ENCODE assay signal across 10 cellular contexts in genomic region chr12:63845726-63846125, GRCh38. TPM values are rescaled to one million over a fixed set of nuclear protein-coding genes. Genes with fewer than 3 reads are reported as not detected.
DNase-seq lines count a peak whose midpoint lies in the region; ATAC-seq and TF ChIP-seq lines count a peak whose summit lies in the region.
"Had no signal": no experiment of that assay in that cellular context is flagged by ENCODE, and none has a peak within 500 bp of the region (broad histone marks: within the 10 kb centered on the region; RNA-seq: fewer than 3 reads in every experiment).

No MANE protein-coding gene starts in this region.

- peak overlapping the region; percentile 17; the same call in 1 of the 2 replicates for H2AFZ ChIP-seq in SK-N-SH (ENCODE audit: low read depth)

- in situ Hi-C loops in transverse colon (cut with MboI; ENCODE audit: low pct_ligation_motif_present in 1 of 4, low pct_unique_long_range_greater_than_20kb in 1 of 4, low sequenced_read_pairs in 3 of 4): loop anchor here in 3 of 4 donors (10.0 to 25.0 kb wide), 5 partner anchors 239 to 567 kb away; partner anchors contain the start of genes C12orf56 (in 2 of the 3) and XPOT (in 1 of the 3)

- TF ChIP-seq CTCF in SK-N-SH (IDR thresholded peaks at IDR 0.05): no peak
- no peak for TF ChIP-seq CTCF in kidney epithelial cell (IDR thresholded peaks at IDR 0.05; ENCODE audit: insufficient read depth, low read length, poor library complexity, severe bottlenecking)
- TF ChIP-seq CTCF in transverse colon (IDR thresholded peaks at IDR 0.05): no peak

- H3K79me2 ChIP-seq in SK-N-SH (ENCODE audit: insufficient read depth): peaks cover 64% of the 10 kb centered on the region

- peak; percentile 12 for TF ChIP-seq POLR2A in transverse colon (IDR thresholded peaks at IDR 0.05)

- WGBS in SK-N-SH (ENCODE audit: low lambda C conversion rate): 40% methylated on average over 2 of the region's 2 CpGs
- WGBS in transverse colon (ENCODE audit: low coverage in 1 of 2), 2 donors: 36% methylated on average over 2 of the region's 2 CpGs; no CpG with 5 or more reads in 1 of the 2 donors

- H3K9ac ChIP-seq in SK-N-SH (peak overlapping the region; percentile 78), adipocyte (ENCODE audit: low read length) (peak overlapping the region; percentile 92)

- no peaks in the 10 kb centered on the region for H3K9me2 ChIP-seq in SK-N-SH

- intact Hi-C loops in transverse colon (cut with DNase I; ENCODE audit: low total_unique reads): loop anchor here (10.0 kb wide), 1 partner anchor 239 kb away; no protein-coding TSS in a partner anchor

- POLR2A ChIA-PET in SK-N-SH (lab: Yijun Ruan, JAX): no interaction called here

- peaks cover 14 to 20% of the 10 kb centered on the region in 2 experiments; a peak in 3 of 4 replicates for H3K4me1 ChIP-seq in SK-N-SH (ENCODE audit: control insufficient read depth in 1 of 2, insufficient read depth in 2 of 2, low read depth in 1 of 2, low read length in 1 of 2)
- peaks cover 38% of the 10 kb centered on the region for H3K4me1 ChIP-seq in adipocyte (ENCODE audit: control insufficient read depth, insufficient read depth, low read length)
- H3K4me1 ChIP-seq in transverse colon: peaks cover 5 to 45% (median 22%) of the 10 kb centered on the region in 4 donors

- H3K36me3 ChIP-seq in SK-N-SH (replicated peaks in 1 of 2; ENCODE audit: control insufficient read depth in 1 of 2, insufficient read depth in 2 of 2, low read length in 1 of 2) (no peaks in the 10 kb centered on the region), adipocyte (ENCODE audit: control insufficient read depth, insufficient read depth, low read length, severe bottlenecking) (no peaks in the 10 kb centered on the region), kidney epithelial cell (ENCODE audit: control insufficient read depth, insufficient read depth, low read length) (no peaks in the 10 kb centered on the region), transverse colon (no peaks in the 10 kb centered on the region)

- H3K4me2 ChIP-seq in SK-N-SH: peak overlapping the region; percentile 87

- TF ChIP-seq RAD21 in SK-N-SH (IDR thresholded peaks at IDR 0.05; ENCODE audit: low read length): no peak; the same call in 1 of the 2 replicates

- ATAC-seq in SK-N-SH treated with all-trans-retinoic acid at 6 μM for 48 hours (no peak), HG03571 (IDR thresholded peaks at IDR 0.05; ENCODE audit: unreplicated experiment) (no peak)
- ATAC-seq: stimulated activated naive B cell treated with anti-CD40 and anti-IgM and Interleukin-4, amounts not matched to agents 10 μg/mL and 1 μg/mL and 100 μg/mL, for 72 hours had no signal

- DNase-seq in SK-N-SH (peak; percentile 18), adipocyte (ENCODE audit: low read depth) (peak; percentile 61), kidney epithelial cell (ENCODE audit: low read depth) (no peak), transverse colon (peak; percentile 30), SK-N-DZ (ENCODE audit: low spot score) (no peak)
- DNase-seq in activated naive CD4-positive, alpha-beta T cell treated with Interleukin-2 at 50 U/mL for 16 hours: no peak
- DNase-seq: DND-41; stimulated activated naive B cell treated with anti-CD40 and anti-IgM and Interleukin-4, amounts not matched to agents 10 μg/mL and 1 μg/mL and 100 μg/mL, for 72 hours had no signal

- CTCF ChIA-PET in SK-N-SH (lab: Yijun Ruan, JAX): interaction anchor here (0.9 to 4.5 kb wide), 13 partner anchors 9 to 411 kb away, joined by 3 to 71 read pairs (median 14); no protein-coding TSS in a partner anchor

- H3K27ac ChIP-seq in SK-N-SH (ENCODE audit: low read depth in 2 of 2, low read length in 1 of 2) (peak overlapping the region; percentile 79 to 92; a peak in 3 of 4 replicates), transverse colon (peak overlapping the region; percentile 93 to 97 (median 96))

- peak overlapping the region; percentile 82 to 90 for H3K4me3 ChIP-seq in SK-N-SH (ENCODE audit: low read depth in 2 of 2, low read length in 1 of 2)
- H3K4me3 ChIP-seq in adipocyte (ENCODE audit: low read length): peak overlapping the region; percentile 93
- H3K4me3 ChIP-seq in kidney epithelial cell (ENCODE audit: low read depth, low read length): peak overlapping the region; percentile 98
- peak overlapping the region in 3 of 4 donors; percentile 88 to 94 (median 89) for H3K4me3 ChIP-seq in transverse colon

- no peaks in the 10 kb centered on the region for H3K9me3 ChIP-seq in SK-N-SH
- no peaks in the 10 kb centered on the region for H3K9me3 ChIP-seq in adipocyte (ENCODE audit: control insufficient read depth, low read length)
- no peaks in the 10 kb centered on the region for H3K9me3 ChIP-seq in transverse colon

- H3K27me3 ChIP-seq in SK-N-SH (ENCODE audit: insufficient read depth) (no peaks in the 10 kb centered on the region), adipocyte (replicated peaks; ENCODE audit: control insufficient read depth, insufficient read depth, low read length) (no peaks in the 10 kb centered on the region), kidney epithelial cell (ENCODE audit: control insufficient read depth, insufficient read depth, low read length) (no peaks in the 10 kb centered on the region), transverse colon (no peaks in the 10 kb centered on the region)

- H3F3A ChIP-seq in SK-N-SH (replicated peaks; ENCODE audit: insufficient read depth): peaks cover 25% of the 10 kb centered on the region

- peaks cover 3% of the 10 kb centered on the region; the same call in 1 of the 2 replicates for H4K20me1 ChIP-seq in SK-N-SH (ENCODE audit: insufficient read depth)

- TF ChIP-seq EP300 in SK-N-SH (IDR thresholded peaks at IDR 0.05; ENCODE audit: borderline replicate concordance in 1 of 2, low read depth in 1 of 2, low read length in 1 of 2) (no peak), transverse colon (IDR thresholded peaks at IDR 0.05; ENCODE audit: low read depth) (no peak)

TF ChIP-seq in SK-N-SH, 30 proteins besides CTCF, POLR2A, EP300 and RAD21 (continues in another document):
- TF ChIP-seq SMC3 (IDR thresholded peaks at IDR 0.05; ENCODE audit: low read depth, low read length) (no peak), FOXJ3 (CRISPR knock-in tag; IDR thresholded peaks at IDR 0.05) (no peak), SIN3A (IDR thresholded peaks at IDR 0.05; ENCODE audit: borderline replicate concordance, low read depth, low read length) (no peak), CHD2 (IDR thresholded peaks at IDR 0.05; ENCODE audit: low read length, partially characterized antibody) (no peak), FOXM1 (IDR thresholded peaks at IDR 0.05; ENCODE audit: low read depth) (no peak), NFIC (IDR thresholded peaks at IDR 0.05; ENCODE audit: borderline replicate concordance) (no peak), TEAD4 (IDR thresholded peaks at IDR 0.05; ENCODE audit: borderline replicate concordance, insufficient read depth) (no peak)
- TF ChIP-seq, protein P1, sequence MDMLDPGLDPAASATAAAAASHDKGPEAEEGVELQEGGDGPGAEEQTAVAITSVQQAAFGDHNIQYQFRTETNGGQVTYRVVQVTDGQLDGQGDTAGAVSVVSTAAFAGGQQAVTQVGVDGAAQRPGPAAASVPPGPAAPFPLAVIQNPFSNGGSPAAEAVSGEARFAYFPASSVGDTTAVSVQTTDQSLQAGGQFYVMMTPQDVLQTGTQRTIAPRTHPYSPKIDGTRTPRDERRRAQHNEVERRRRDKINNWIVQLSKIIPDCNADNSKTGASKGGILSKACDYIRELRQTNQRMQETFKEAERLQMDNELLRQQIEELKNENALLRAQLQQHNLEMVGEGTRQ (IDR thresholded peaks at IDR 0.05; ENCODE audit: borderline replicate concordance, low read depth, low read length): no peak
- TF ChIP-seq, protein P2, sequence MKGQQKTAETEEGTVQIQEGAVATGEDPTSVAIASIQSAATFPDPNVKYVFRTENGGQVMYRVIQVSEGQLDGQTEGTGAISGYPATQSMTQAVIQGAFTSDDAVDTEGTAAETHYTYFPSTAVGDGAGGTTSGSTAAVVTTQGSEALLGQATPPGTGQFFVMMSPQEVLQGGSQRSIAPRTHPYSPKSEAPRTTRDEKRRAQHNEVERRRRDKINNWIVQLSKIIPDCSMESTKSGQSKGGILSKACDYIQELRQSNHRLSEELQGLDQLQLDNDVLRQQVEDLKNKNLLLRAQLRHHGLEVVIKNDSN (IDR thresholded peaks at IDR 0.05; ENCODE audit: borderline replicate concordance, low read depth): no peak

TF ChIP-seq in SK-N-SH treated with all-trans-retinoic acid at 6 μM for 48 hours, 23 proteins besides CTCF, POLR2A, EP300 and RAD21 (continues in another document):
- TF ChIP-seq CSDC2 (CRISPR knock-in tag; IDR thresholded peaks at IDR 0.05) (no peak), RARB (CRISPR knock-in tag; IDR thresholded peaks at IDR 0.05) (no peak), ARNTL (CRISPR knock-in tag; IDR thresholded peaks at IDR 0.05; ENCODE audit: borderline replicate concordance, low read depth) (no peak), ZFP30 (CRISPR knock-in tag; IDR thresholded peaks at IDR 0.05) (no peak), PATZ1 (CRISPR knock-in tag; IDR thresholded peaks at IDR 0.05; ENCODE audit: borderline replicate concordance) (no peak)

RNA-seq across cellular contexts. Expression of gene SRGAP1, which starts 1.2 kb away (rescaled TPM):
- polyA plus RNA-seq in SK-N-SH (2012; rRNA removed): 2.6 and 3.1 TPM in 2 replicates
- 1.6 and 2.0 TPM in 2 replicates for polyA plus RNA-seq in SK-N-SH (2012; cell fraction: cytosol; rRNA removed)
- polyA plus RNA-seq in SK-N-SH (2012; cell fraction: nucleus; rRNA removed): 7.1 and 9.3 TPM in 2 replicates
- 17.5 and 28.9 TPM in 2 replicates for total RNA-seq in kidney epithelial cell
- 100 to 1,000 TPM in 1 of 4 donors, 10 to 100 TPM in 3; 16.0 to 720 (median 51.4) TPM for total RNA-seq in transverse colon
- 1.3 and 1.4 TPM in 2 replicates for polyA plus RNA-seq in SK-N-DZ (2014; cell fraction: cytosol; rRNA removed)
- 1.1 and 3.8 TPM in 2 replicates for polyA plus RNA-seq in SK-N-DZ (2014; cell fraction: nucleus; rRNA removed)

Comparison
In these comparisons a context has a peak if more than half of its experiments do, and no peak if none do; other contexts are left out.
1. DNase-seq: peak in SK-N-SH (single experiment), adipocyte (single experiment) and transverse colon (single experiment); none in kidney epithelial cell (single experiment), SK-N-DZ (single experiment) and activated naive CD4-positive, alpha-beta T cell treated with Interleukin-2 at 50 U/mL for 16 hours (single experiment).
2. Peak in every context shown above with its lines, with median percentiles within 50 percentile points of each other: H3K4me3 ChIP-seq.